ENCODE assay signal across 9 cellular contexts in genomic region chr17:61402978-61403845, GRCh38. TPM values are rescaled to one million over a fixed set of nuclear protein-coding genes. Genes with fewer than 3 reads are reported as not detected.
A peak's percentile ranks its signal among the peaks of the same experiment; 100 is the strongest.
DNase-seq lines count a peak whose midpoint lies in the region; ATAC-seq and TF ChIP-seq lines count a peak whose summit lies in the region.
"Had no signal": no experiment of that assay in that cellular context is flagged by ENCODE, and none has a peak within 500 bp of the region (broad histone marks: within the 10 kb centered on the region; RNA-seq: fewer than 3 reads in every experiment).

No MANE protein-coding gene starts in this region.

- peak overlapping the region; percentile 77 for H3K4me3 Mint-ChIP-seq in endothelial cell (ENCODE audit: unreplicated experiment)

- H3K4me1 ChIP-seq in DOHH2 (ENCODE audit: control insufficient read depth, low read length) = no peaks in the 10 kb centered on the region

- TF ChIP-seq CTCF in DOHH2 (IDR thresholded peaks at IDR 0.05; ENCODE audit: low read depth, low read length, poor library complexity, severe bottlenecking) (no peak), endothelial cell (IDR thresholded peaks at IDR 0.05; ENCODE audit: unreplicated experiment) (no peak)

- H3K36me3 Mint-ChIP-seq in endothelial cell (ENCODE audit: low read depth, unreplicated experiment) = peaks cover 8% of the 10 kb centered on the region

- H3K36me3 ChIP-seq in DOHH2 (ENCODE audit: control insufficient read depth, low read length) = no peaks in the 10 kb centered on the region

- DNase-seq in NCI-H526 treated with DMSO at 0.1 percent for 48 hours (lab: John Stamatoyannopoulos, UW) (peak; percentile 58), endothelial cell (ENCODE audit: low spot score) (no peak), sciatic nerve (ENCODE audit: low spot score) (peak; percentile 56), NCI-H2196 treated with DMSO at 0.1 percent for 48 hours (lab: John Stamatoyannopoulos, UW; ENCODE audit: unreplicated experiment) (no peak), mucosa of gallbladder (ENCODE audit: low spot score) (no peak)

- no peaks in the 10 kb centered on the region for H3K79me2 ChIP-seq in DOHH2 (ENCODE audit: control insufficient read depth, low read length)

- H4K20me1 ChIP-seq in DOHH2 (ENCODE audit: control insufficient read depth, insufficient read depth, low read depth, low read length) = no peaks in the 10 kb centered on the region

- peak overlapping the region; percentile 57 for H3K27ac Mint-ChIP-seq in endothelial cell (ENCODE audit: unreplicated experiment)

- no peak overlapping the region for H3K27ac ChIP-seq in DOHH2 (ENCODE audit: low read depth, low read length)
- H3K27ac ChIP-seq: VCaP had no signal

- H3F3A ChIP-seq in DOHH2 (ENCODE audit: control insufficient read depth, insufficient read depth) = no peaks in the 10 kb centered on the region

- H3K9me2 ChIP-seq in DOHH2 (replicated peaks; ENCODE audit: control insufficient read depth, low read length) = no peaks in the 10 kb centered on the region

- H3K9me3 ChIP-seq in DOHH2 (ENCODE audit: control insufficient read depth, insufficient read depth, low read length) = no peaks in the 10 kb centered on the region

- peaks cover 63% of the 10 kb centered on the region for H3K27me3 ChIP-seq in DOHH2 (ENCODE audit: control insufficient read depth, low read length)

- peaks cover 48% of the 10 kb centered on the region for H3K27me3 Mint-ChIP-seq in endothelial cell (ENCODE audit: unreplicated experiment)

- peak overlapping the region; percentile 57 for H3K4me3 ChIP-seq in DOHH2 (ENCODE audit: low read length)

- intact Hi-C loops in sciatic nerve (cut with DNase I) = loop anchor here (10.0 kb wide), 1 partner anchor 658 kb away; no protein-coding TSS in a partner anchor

- H3K4me1 Mint-ChIP-seq in endothelial cell (ENCODE audit: unreplicated experiment) = peaks cover 11% of the 10 kb centered on the region

- no peaks in the 10 kb centered on the region for H3K9me3 Mint-ChIP-seq in endothelial cell (ENCODE audit: unreplicated experiment)

- H3K4me2 ChIP-seq in DOHH2 (ENCODE audit: low read length) = peak overlapping the region; percentile 58

- ATAC-seq in sciatic nerve (no peak), GM21423 (IDR thresholded peaks at IDR 0.05; ENCODE audit: unreplicated experiment) (no peak), GM21619 (IDR thresholded peaks at IDR 0.05; ENCODE audit: unreplicated experiment) (no peak)

RNA-seq across cellular contexts. Expression of gene TBX2, which starts 3.6 kb away (rescaled TPM):
- total RNA-seq in endothelial cell (ENCODE audit: unreplicated experiment) (0.23 TPM), sciatic nerve (42.4 TPM), mucosa of gallbladder (33.9 TPM)

RNA-seq across cellular contexts. Expression of gene TBX4, which starts 49.0 kb away (rescaled TPM):
- 1.1 TPM for total RNA-seq in endothelial cell (ENCODE audit: unreplicated experiment)
- total RNA-seq in sciatic nerve = not detected
- total RNA-seq in mucosa of gallbladder = 1.6 TPM

Comparison
In these comparisons a context has a peak if more than half of its experiments do, and no peak if none do; other contexts are left out.
1. DNase-seq: peak in NCI-H526 treated with DMSO at 0.1 percent for 48 hours (single experiment) and sciatic nerve (single experiment); none in endothelial cell (single experiment), NCI-H2196 treated with DMSO at 0.1 percent for 48 hours (single experiment) and mucosa of gallbladder (single experiment).
2. RNA of gene TBX2, which starts 3.6 kb away (total RNA-seq): 42.4 TPM in sciatic nerve (single experiment) and 33.9 TPM in mucosa of gallbladder (single experiment); 0.23 TPM in endothelial cell (single experiment); every median in the first group is over 10 times any median in the second.